Comparison of ENCODE assay signal across 20 cellular contexts in genomic region chr5:1033606-1034420, GRCh38. TPM values are rescaled to one million over a fixed set of nuclear protein-coding genes. Genes with fewer than 3 reads are reported as not detected.
A peak's percentile ranks its signal among the peaks of the same experiment; 100 is the strongest.
DNase-seq lines count a peak whose midpoint lies in the region; ATAC-seq, FAIRE-seq and TF ChIP-seq lines count a peak whose summit lies in the region.
"Had no signal": no experiment of that assay in that cellular context is flagged by ENCODE, and none has a peak within 500 bp of the region (broad histone marks: within the 10 kb centered on the region; RNA-seq: fewer than 3 reads in every experiment).

No MANE protein-coding gene starts in this region.

- no peaks in the 10 kb centered on the region for H3K36me3 ChIP-seq in neuronal stem cell (replicated peaks in 1 of 2; ENCODE audit: control insufficient read depth in 2 of 2, insufficient read depth in 2 of 2, low read length in 2 of 2)

- H3K79me1 ChIP-seq in neuronal stem cell (ENCODE audit: low read depth, low read length), result no peaks in the 10 kb centered on the region

- H2BK120ac ChIP-seq in neuronal stem cell (ENCODE audit: low read depth, low read length), result no peak overlapping the region

- no peak overlapping the region for H3K27ac Mint-ChIP-seq in chondrocyte (ENCODE audit: unreplicated experiment)

- DNase-seq in 8988T (peak; percentile 14), GM12892 (ENCODE audit: insufficient read length) (peak; percentile 1), chondrocyte (ENCODE audit: low spot score) (peak; percentile 51), neuronal stem cell (ENCODE audit: low spot score) (no peak), NAMALWA (ENCODE audit: low spot score) (no peak)
- no peak for DNase-seq in stimulated activated CD8-positive, alpha-beta memory T cell treated with anti-CD3 and anti-CD28 coated beads, Interleukin-4, amount 100 ng/mL, for 48 hours
- DNase-seq: DMS 273 treated with DMSO at 0.1 percent for 48 hours; DND-41; GM23248; NCI-H1105; NCI-H1694; NCI-H2081 treated with DMSO at 0.1 percent for 48 hours; NCI-H748 treated with DMSO at 0.1 percent for 48 hours; NK-92 treated with Interleukin-12 subunit alpha and Interleukin-12 subunit beta, amount 100 ng/mL, for 24 hours; OCI-M1; SIG-M5 had no signal

- H3K9ac ChIP-seq in neuronal stem cell (ENCODE audit: low read depth, low read length, poor library complexity), result peak overlapping the region; percentile 60
- H3K9ac ChIP-seq: GM23248 had no signal

- peak overlapping the region; percentile 95 for H3K23ac ChIP-seq in neuronal stem cell (ENCODE audit: low read depth, low read length, poor library complexity)

- H3K27me3 ChIP-seq in neuronal stem cell (ENCODE audit: control insufficient read depth in 3 of 3, insufficient read depth in 3 of 3, low read depth in 1 of 3, low read length in 3 of 3), result no peaks in the 10 kb centered on the region

- no peaks in the 10 kb centered on the region for H3K9me3 ChIP-seq in neuronal stem cell (replicated peaks in 1 of 2; ENCODE audit: control insufficient read depth in 2 of 2, insufficient read depth in 1 of 2, low read depth in 1 of 2, low read length in 2 of 2)

- H2BK15ac ChIP-seq in neuronal stem cell (ENCODE audit: low read length), result no peak overlapping the region

- H3K27me3 Mint-ChIP-seq in chondrocyte (ENCODE audit: low read depth), result peaks cover 29% of the 10 kb centered on the region

- no peak for TF ChIP-seq CTCF in chondrocyte (IDR thresholded peaks at IDR 0.05)

- no peak for ATAC-seq in GM21390 (IDR thresholded peaks at IDR 0.05; ENCODE audit: unreplicated experiment)
- ATAC-seq: K562 had no signal

- H4K91ac ChIP-seq in neuronal stem cell (ENCODE audit: low read depth, low read length, poor library complexity), result no peak overlapping the region

- H3K4me1 ChIP-seq in neuronal stem cell (ENCODE audit: control insufficient read depth in 2 of 2, insufficient read depth in 1 of 2, low read depth in 1 of 2, low read length in 2 of 2), result peaks cover 8 to 12% of the 10 kb centered on the region in 2 donors

- no peak overlapping the region for H2AFZ ChIP-seq in neuronal stem cell (ENCODE audit: low read length)
- H2AFZ ChIP-seq: GM23248 had no signal

- H2BK12ac ChIP-seq in neuronal stem cell (ENCODE audit: low read length), result peak overlapping the region; percentile 58

- no peak for TF ChIP-seq POLR2A in GM12892 (IDR thresholded peaks at IDR 0.05; ENCODE audit: low read depth, low read length)

- WGBS in neuronal stem cell (ENCODE audit: extremely low coverage in 2 of 2, insufficient read length in 2 of 2, insufficient replicate concordance in 1 of 2), 2 donors, result no CpG with 5 or more reads among the region's 29 CpGs

- H3K4me3 Mint-ChIP-seq in chondrocyte (ENCODE audit: unreplicated experiment), result no peak overlapping the region

- peak overlapping the region; percentile 1 for H2BK5ac ChIP-seq in neuronal stem cell (ENCODE audit: low read length)

- H3K4me2 ChIP-seq in neuronal stem cell (ENCODE audit: insufficient read depth, low read length, poor library complexity, severe bottlenecking), result no peak overlapping the region

- H3K18ac ChIP-seq in neuronal stem cell (ENCODE audit: low read length), result peak overlapping the region; percentile 45

- no peak for FAIRE-seq in GM12892 (lab: Jason Lieb, UNC)
- FAIRE-seq: G401.6, K562 had no signal

- peak overlapping the region; percentile 76 for H3K4ac ChIP-seq in neuronal stem cell (ENCODE audit: low read length)

- no peak overlapping the region for H3K4me3 ChIP-seq in neuronal stem cell (ENCODE audit: low read length in 2 of 2)
- H3K4me3 ChIP-seq: GM23248, K562 had no signal

- no peaks in the 10 kb centered on the region for H3K9me3 Mint-ChIP-seq in chondrocyte (ENCODE audit: low read depth)

- H3K4me1 Mint-ChIP-seq in chondrocyte (ENCODE audit: low read depth), result no peaks in the 10 kb centered on the region

- H2AK5ac ChIP-seq in neuronal stem cell (ENCODE audit: low read depth, low read length), result peak overlapping the region; percentile 75

- no peak overlapping the region for H4K8ac ChIP-seq in neuronal stem cell (ENCODE audit: low read depth, low read length)

- peak overlapping the region; percentile 89 for H3K14ac ChIP-seq in neuronal stem cell (ENCODE audit: low read length)

- H3K27ac ChIP-seq in neuronal stem cell (replicated peaks; ENCODE audit: low read length), result no peak overlapping the region
- H3K27ac ChIP-seq: C4-2B, GM23248 had no signal

- no peaks in the 10 kb centered on the region for H3K36me3 Mint-ChIP-seq in chondrocyte (ENCODE audit: low read depth)

RNA-seq across cellular contexts. Expression of gene NKD2, which starts 25.2 kb away (rescaled TPM):
- 0.76 TPM for polyA plus RNA-seq in GM12892 (2012; ENCODE audit: missing spikeins)
- not detected in 3 replicates for total RNA-seq in chondrocyte
- 11.1 TPM for polyA plus RNA-seq in neuronal stem cell (2013, experiment 1 of 2)
- 11.1 TPM for polyA plus RNA-seq in neuronal stem cell (2013, experiment 2 of 2)
- total RNA-seq: GM23248 had no signal
- polyA plus RNA-seq: GM23248 had no signal

Comparison
In these comparisons a context has a peak if more than half of its experiments do, and no peak if none do; other contexts are left out.
1. DNase-seq: peak in 8988T (single experiment), GM12892 (single experiment) and chondrocyte (single experiment); none in neuronal stem cell (single experiment), NAMALWA (single experiment) and stimulated activated CD8-positive, alpha-beta memory T cell treated with anti-CD3 and anti-CD28 coated beads, Interleukin-4, amount 100 ng/mL, for 48 hours (single experiment).